ENCODE assay signal across 1 cellular context in genomic region chrX:15848576-15848975, GRCh38.
TF ChIP-seq lines count a peak whose summit lies in the region.

No MANE protein-coding gene starts in this region.

TF ChIP-seq in GM12878, 131 proteins besides CTCF, POLR2A, EP300 and RAD21:
- TF ChIP-seq MAX (IDR thresholded peaks at IDR 0.05; ENCODE audit: low read depth, low read length) (no peak), NFXL1 (IDR thresholded peaks at IDR 0.05; ENCODE audit: borderline replicate concordance) (no peak), BHLHE40 (IDR thresholded peaks at IDR 0.05; ENCODE audit: borderline replicate concordance in 1 of 2, low read depth in 2 of 2, low read length in 1 of 2) (peak in 1 of 2 experiments; percentile 5; a peak in 1 of 4 replicates), NBN (IDR thresholded peaks at IDR 0.05) (no peak), MEF2B (IDR thresholded peaks at IDR 0.05; ENCODE audit: partially characterized antibody, poor library complexity, severe bottlenecking) (peak; percentile 45), STAT3 (IDR thresholded peaks at IDR 0.05; ENCODE audit: low read depth, low read length) (0 out of 2 replicates have a peak, but pooled peaks have one; percentile 16), RB1 (IDR thresholded peaks at IDR 0.05; ENCODE audit: borderline replicate concordance) (no peak), ZZZ3 (IDR thresholded peaks at IDR 0.05; ENCODE audit: control insufficient read depth, insufficient read length, low read depth) (no peak), MTA2 (IDR thresholded peaks at IDR 0.05; ENCODE audit: low read depth) (0 out of 2 replicates have a peak, but pooled peaks have one; percentile 23), NR2C1 (IDR thresholded peaks at IDR 0.05) (no peak), SUPT20H (IDR thresholded peaks at IDR 0.05; ENCODE audit: borderline replicate concordance, control insufficient read depth, low read depth, low read length) (no peak), ATF7 (IDR thresholded peaks at IDR 0.05; ENCODE audit: low read depth) (peak; percentile 38; the same call in 1 of the 2 replicates), RAD51 (IDR thresholded peaks at IDR 0.05) (peak; percentile 79), RELB (IDR thresholded peaks at IDR 0.05; ENCODE audit: low read depth) (no peak), CBFB (IDR thresholded peaks at IDR 0.05; ENCODE audit: low read depth) (no peak)
